ENCODE assay signal across 14 cellular contexts in genomic region chr2:228401065-228401912, GRCh38.
DNase-seq lines count a peak whose midpoint lies in the region; ATAC-seq and TF ChIP-seq lines count a peak whose summit lies in the region.
"Had no signal": no experiment of that assay in that cellular context is flagged by ENCODE, and none has a peak within 500 bp of the region (broad histone marks: within the 10 kb centered on the region; RNA-seq: fewer than 3 reads in every experiment).

No MANE protein-coding gene starts in this region.

- whole genome bisulfite sequencing in GM23248 (ENCODE audit: low coverage in 1 of 2, low lambda C conversion rate in 2 of 2, missing lambda C conversion rate in 2 of 2), 2 experiments, result 85 to 91% methylated on average over 3 of the region's 3 CpGs

- in situ Hi-C loops in brain microvascular endothelial cell (cut with HindIII; ENCODE audit: low pct_ligation_motif_present, low sequenced_read_pairs) (no loop called here), GM23248 (cut with MboI) (no loop called here)

- H3K9ac ChIP-seq in Karpas-422 (ENCODE audit: low read length), result peak overlapping the region; percentile 65
- no peak overlapping the region for H3K9ac ChIP-seq in GM23248

- H3K27ac ChIP-seq in Karpas-422 (ENCODE audit: low read length) (peak overlapping the region; percentile 92), brain microvascular endothelial cell (no peak overlapping the region), GM23248 (no peak overlapping the region)
- H3K27ac ChIP-seq: heart left ventricle, VCaP had no signal

- H2AFZ ChIP-seq in Karpas-422 (ENCODE audit: low read length) (peak overlapping the region; percentile 31; the same call in 1 of the 2 replicates), GM23248 (no peak overlapping the region)

- H3K4me3 ChIP-seq in Karpas-422 (ENCODE audit: low read length) (peak overlapping the region; percentile 16; the same call in 1 of the 2 replicates), brain microvascular endothelial cell (ENCODE audit: low read depth, low read length) (no peak overlapping the region), GM23248 (no peak overlapping the region)
- H3K4me3 ChIP-seq: heart left ventricle had no signal

- H3K27me3 ChIP-seq in Karpas-422 (ENCODE audit: low read length) (no peaks in the 10 kb centered on the region), brain microvascular endothelial cell (replicated peaks) (no peaks in the 10 kb centered on the region), GM23248 (replicated peaks; ENCODE audit: insufficient read depth) (no peaks in the 10 kb centered on the region)
- H3K27me3 ChIP-seq: BE2C, heart left ventricle had no signal

- no peaks in the 10 kb centered on the region; the same call in 1 of the 2 replicates for H3K9me3 ChIP-seq in Karpas-422 (ENCODE audit: low read length)
- H3K9me3 ChIP-seq in GM23248 (ENCODE audit: low read depth), result no peaks in the 10 kb centered on the region
- H3K9me3 ChIP-seq: BE2C had no signal

- no peaks in the 10 kb centered on the region for H4K20me1 ChIP-seq in Karpas-422 (ENCODE audit: insufficient read depth, low read depth, low read length)
- H4K20me1 ChIP-seq in GM23248 (ENCODE audit: insufficient read depth), result no peaks in the 10 kb centered on the region

- peak overlapping the region; percentile 49 for H3K4me2 ChIP-seq in Karpas-422 (ENCODE audit: low read depth, low read length, poor library complexity, severe bottlenecking)
- H3K4me2 ChIP-seq in GM23248 (ENCODE audit: unreplicated experiment), result no peak overlapping the region

- no peaks in the 10 kb centered on the region for H3K9me2 ChIP-seq in Karpas-422 (replicated peaks; ENCODE audit: insufficient read depth, low read length)
- H3K9me2 ChIP-seq in GM23248 (ENCODE audit: insufficient read depth), result no peaks in the 10 kb centered on the region

- ATAC-seq in GM18868 (IDR thresholded peaks at IDR 0.05; ENCODE audit: unreplicated experiment) (peak; percentile 72), HG02840 (IDR thresholded peaks at IDR 0.05; ENCODE audit: low FRiP score, unreplicated experiment) (no peak)

- no peaks in the 10 kb centered on the region for H3K79me2 ChIP-seq in Karpas-422 (ENCODE audit: low read length)
- H3K79me2 ChIP-seq in GM23248 (ENCODE audit: insufficient read depth), result no peaks in the 10 kb centered on the region

- H3K4me1 ChIP-seq in Karpas-422 (ENCODE audit: low read length), result peaks cover 32% of the 10 kb centered on the region
- no peaks in the 10 kb centered on the region for H3K4me1 ChIP-seq in GM23248 (ENCODE audit: insufficient read depth)
- H3K4me1 ChIP-seq: BE2C, heart left ventricle had no signal

- no peak for TF ChIP-seq CTCF in brain microvascular endothelial cell (IDR thresholded peaks at IDR 0.05; ENCODE audit: low read depth, low read length, missing control alignments)

- H3K36me3 ChIP-seq in Karpas-422 (ENCODE audit: insufficient read depth, low read length) (no peaks in the 10 kb centered on the region), brain microvascular endothelial cell (replicated peaks) (no peaks in the 10 kb centered on the region), GM23248 (ENCODE audit: low read depth) (no peaks in the 10 kb centered on the region)
- H3K36me3 ChIP-seq: BE2C, heart left ventricle had no signal

- DNase-seq in DMS53 (lab: John Stamatoyannopoulos, UW) (peak; percentile 60), Karpas-422 (peak; percentile 89), brain microvascular endothelial cell (peak; percentile 22), NCI-H774 (lab: John Stamatoyannopoulos, UW) (no peak), GM23248 (no peak), ecto neural progenitor cell (ENCODE audit: low spot score) (no peak)
- DNase-seq: BE2C; effector CD8-positive, alpha-beta T cell; heart left ventricle; NCI-H2107; stimulated activated CD4-positive, alpha-beta T cell treated with anti-CD3 and anti-CD28 coated beads, Interleukin-15, amount 100 ng/mL, for 24 hours had no signal

- H3F3A ChIP-seq in GM23248 (ENCODE audit: insufficient read depth), result no peaks in the 10 kb centered on the region

Comparison
In these comparisons a context has a peak if more than half of its experiments do, and no peak if none do; other contexts are left out.
1. DNase-seq: peak in DMS53 (single experiment), Karpas-422 (single experiment) and brain microvascular endothelial cell (single experiment); none in NCI-H774 (single experiment), GM23248 (single experiment) and ecto neural progenitor cell (single experiment).